12 cellular contexts compared by ENCODE assay signal in genomic region chr9:134294228-134295071, GRCh38. TPM values are rescaled to one million over a fixed set of nuclear protein-coding genes. Genes with fewer than 3 reads are reported as not detected.
A peak's percentile ranks its signal among the peaks of the same experiment; 100 is the strongest.
DNase-seq lines count a peak whose midpoint lies in the region; ATAC-seq and TF ChIP-seq lines count a peak whose summit lies in the region.
"Had no signal": no experiment of that assay in that cellular context is flagged by ENCODE, and none has a peak within 500 bp of the region (broad histone marks: within the 10 kb centered on the region; RNA-seq: fewer than 3 reads in every experiment).

No MANE protein-coding gene starts in this region.

- H3K4me3 ChIP-seq in BLaER1 (peak overlapping the region; percentile 45), heart right ventricle (peak overlapping the region in 9 of 10 donors; percentile 7 to 47 (median 37))
- no peak overlapping the region for H3K4me3 ChIP-seq in CD4-positive, alpha-beta memory T cell (ENCODE audit: low read length in 2 of 2)
- H3K4me3 ChIP-seq: cardiac muscle cell had no signal

- intact Hi-C loops in heart right ventricle (cut with DNase I): loop anchor here in 2 of 10 donors (10.0 kb wide), 1 partner anchor 120 kb away; no protein-coding TSS in a partner anchor
- intact Hi-C loops in sciatic nerve (cut with DNase I): no loop called here
- intact Hi-C loops in CD4-positive, alpha-beta memory T cell (cut with micrococcal nuclease): no loop called here

- H3K9me3 ChIP-seq in BLaER1 (no peaks in the 10 kb centered on the region), heart right ventricle (no peaks in the 10 kb centered on the region)
- no peaks in the 10 kb centered on the region for H3K9me3 ChIP-seq in CD4-positive, alpha-beta memory T cell (ENCODE audit: control insufficient read depth in 1 of 2, low read length in 2 of 2)
- H3K9me3 ChIP-seq: Caco-2 had no signal

- peak overlapping the region; percentile 94 for H3K4me2 ChIP-seq in BLaER1

- no peaks in the 10 kb centered on the region for H3K36me3 Mint-ChIP-seq in CD4-positive, alpha-beta memory T cell

- no peaks in the 10 kb centered on the region for H3K27me3 Mint-ChIP-seq in CD4-positive, alpha-beta memory T cell

- no peak overlapping the region for H3K27ac Mint-ChIP-seq in CD4-positive, alpha-beta memory T cell

- H3K27me3 ChIP-seq in BLaER1 (no peaks in the 10 kb centered on the region), heart right ventricle (peaks cover 0 to 6% (median 0%) of the 10 kb centered on the region in 7 donors)
- no peaks in the 10 kb centered on the region for H3K27me3 ChIP-seq in CD4-positive, alpha-beta memory T cell (ENCODE audit: insufficient read depth, low read length)
- H3K27me3 ChIP-seq: cardiac muscle cell had no signal

- H3K9me3 Mint-ChIP-seq in CD4-positive, alpha-beta memory T cell: peaks cover 0 to 3% (median 0%) of the 10 kb centered on the region in 8 donors

- H3K4me1 ChIP-seq in BLaER1 (peaks cover 74% of the 10 kb centered on the region), heart right ventricle (peaks cover 5 to 20% (median 16%) of the 10 kb centered on the region in 9 donors)
- no peaks in the 10 kb centered on the region for H3K4me1 ChIP-seq in CD4-positive, alpha-beta memory T cell (ENCODE audit: insufficient read depth, low read length)

- H3K4me1 Mint-ChIP-seq in CD4-positive, alpha-beta memory T cell: peaks cover 0 to 7% (median under 1%) of the 10 kb centered on the region in 4 donors

- H3K27ac ChIP-seq in BLaER1: peak overlapping the region; percentile 94
- H3K27ac ChIP-seq in heart right ventricle: peak overlapping the region in 3 of 10 donors; percentile 14 to 41 (median 35)
- no peak overlapping the region for H3K27ac ChIP-seq in CD4-positive, alpha-beta memory T cell (ENCODE audit: low read depth, low read length)
- H3K27ac ChIP-seq: cardiac muscle cell had no signal

- no peaks in the 10 kb centered on the region for H4K20me1 ChIP-seq in BLaER1

- POLR2A ChIA-PET in CD4-positive, alpha-beta memory T cell (lab: Charles Lee; ENCODE audit: partially characterized antibody): interaction anchor here (1.0 kb wide), 1 partner anchor 77 kb away, joined by 3 read pairs; no protein-coding TSS in a partner anchor

- H3K9ac ChIP-seq in BLaER1: peak overlapping the region; percentile 74

- no peak overlapping the region for H3K4me3 Mint-ChIP-seq in CD4-positive, alpha-beta memory T cell

- H3K36me3 ChIP-seq in BLaER1 (no peaks in the 10 kb centered on the region), heart right ventricle (no peaks in the 10 kb centered on the region)
- no peaks in the 10 kb centered on the region for H3K36me3 ChIP-seq in CD4-positive, alpha-beta memory T cell (ENCODE audit: insufficient read depth, low read length)
- H3K36me3 ChIP-seq: cardiac muscle cell had no signal

- WGBS in heart right ventricle, 2 donors: 58 to 77% methylated on average over 43 of the region's 43 CpGs

- CTCF ChIA-PET in CD4-positive, alpha-beta memory T cell (lab: Charles Lee; ENCODE audit: partially characterized antibody): no interaction called here

- peak; percentile 84 for ATAC-seq in SK-N-SH treated with all-trans-retinoic acid at 6 μM for 48 hours
- ATAC-seq in heart right ventricle: peak in 7 of 8 donors; percentile 31 to 87 (median 67)
- ATAC-seq in sciatic nerve: peak; percentile 88
- no peak for ATAC-seq in HG03280 (IDR thresholded peaks at IDR 0.05; ENCODE audit: unreplicated experiment)
- ATAC-seq: stimulated activated naive CD8-positive, alpha-beta T cell treated with anti-CD3 and anti-CD28 coated beads, Interleukin-15, Interleukin-2, amounts not matched to agents 100 U/mL and 50 U/mL, for 24 hours had no signal

- no peak for TF ChIP-seq CTCF in heart right ventricle (IDR thresholded peaks at IDR 0.05)

- DNase-seq in heart right ventricle (peak; percentile 30 to 61), sciatic nerve (ENCODE audit: low spot score) (no peak), NCI-H1105 (lab: John Stamatoyannopoulos, UW) (no peak)
- no peak for DNase-seq in CD4-positive, alpha-beta memory T cell
- DNase-seq in effector CD4-positive, alpha-beta T cell: no peak
- DNase-seq: Caco-2; stimulated activated naive CD8-positive, alpha-beta T cell treated with anti-CD3 and anti-CD28 coated beads, Interleukin-15, Interleukin-2, amounts not matched to agents 100 U/mL and 50 U/mL, for 24 hours; SW 1271 had no signal

TF ChIP-seq in SK-N-SH treated with all-trans-retinoic acid at 6 μM for 48 hours, 23 proteins besides CTCF, POLR2A, EP300 and RAD21:
- no peak for TF ChIP-seq ARNTL (CRISPR knock-in tag; IDR thresholded peaks at IDR 0.05; ENCODE audit: borderline replicate concordance, low read depth)
- TF ChIP-seq ZNF8 (CRISPR knock-in tag; IDR thresholded peaks at IDR 0.05): no peak
- TF ChIP-seq TOX (CRISPR knock-in tag; IDR thresholded peaks at IDR 0.05; ENCODE audit: borderline replicate concordance): no peak
- no peak for TF ChIP-seq PPARA (CRISPR knock-in tag; IDR thresholded peaks at IDR 0.05; ENCODE audit: borderline replicate concordance)
- TF ChIP-seq ESRRG (CRISPR knock-in tag; IDR thresholded peaks at IDR 0.05): no peak
- TF ChIP-seq, protein P1, sequence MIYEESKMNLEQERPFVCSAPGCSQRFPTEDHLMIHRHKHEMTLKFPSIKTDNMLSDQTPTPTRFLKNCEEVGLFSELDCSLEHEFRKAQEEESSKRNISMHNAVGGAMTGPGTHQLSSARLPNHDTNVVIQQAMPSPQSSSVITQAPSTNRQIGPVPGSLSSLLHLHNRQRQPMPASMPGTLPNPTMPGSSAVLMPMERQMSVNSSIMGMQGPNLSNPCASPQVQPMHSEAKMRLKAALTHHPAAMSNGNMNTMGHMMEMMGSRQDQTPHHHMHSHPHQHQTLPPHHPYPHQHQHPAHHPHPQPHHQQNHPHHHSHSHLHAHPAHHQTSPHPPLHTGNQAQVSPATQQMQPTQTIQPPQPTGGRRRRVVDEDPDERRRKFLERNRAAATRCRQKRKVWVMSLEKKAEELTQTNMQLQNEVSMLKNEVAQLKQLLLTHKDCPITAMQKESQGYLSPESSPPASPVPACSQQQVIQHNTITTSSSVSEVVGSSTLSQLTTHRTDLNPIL (CRISPR knock-in tag; IDR thresholded peaks at IDR 0.05; ENCODE audit: low read depth): no peak
- TF ChIP-seq, protein P2, sequence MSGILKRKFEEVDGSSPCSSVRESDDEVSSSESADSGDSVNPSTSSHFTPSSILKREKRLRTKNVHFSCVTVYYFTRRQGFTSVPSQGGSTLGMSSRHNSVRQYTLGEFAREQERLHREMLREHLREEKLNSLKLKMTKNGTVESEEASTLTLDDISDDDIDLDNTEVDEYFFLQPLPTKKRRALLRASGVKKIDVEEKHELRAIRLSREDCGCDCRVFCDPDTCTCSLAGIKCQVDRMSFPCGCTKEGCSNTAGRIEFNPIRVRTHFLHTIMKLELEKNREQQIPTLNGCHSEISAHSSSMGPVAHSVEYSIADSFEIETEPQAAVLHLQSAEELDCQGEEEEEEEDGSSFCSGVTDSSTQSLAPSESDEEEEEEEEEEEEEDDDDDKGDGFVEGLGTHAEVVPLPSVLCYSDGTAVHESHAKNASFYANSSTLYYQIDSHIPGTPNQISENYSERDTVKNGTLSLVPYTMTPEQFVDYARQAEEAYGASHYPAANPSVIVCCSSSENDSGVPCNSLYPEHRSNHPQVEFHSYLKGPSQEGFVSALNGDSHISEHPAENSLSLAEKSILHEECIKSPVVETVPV (CRISPR knock-in tag; IDR thresholded peaks at IDR 0.05): no peak
- no peak for TF ChIP-seq ZFP30 (CRISPR knock-in tag; IDR thresholded peaks at IDR 0.05)
- no peak for TF ChIP-seq ZNF70 (CRISPR knock-in tag; IDR thresholded peaks at IDR 0.05)
- TF ChIP-seq, protein P3, sequence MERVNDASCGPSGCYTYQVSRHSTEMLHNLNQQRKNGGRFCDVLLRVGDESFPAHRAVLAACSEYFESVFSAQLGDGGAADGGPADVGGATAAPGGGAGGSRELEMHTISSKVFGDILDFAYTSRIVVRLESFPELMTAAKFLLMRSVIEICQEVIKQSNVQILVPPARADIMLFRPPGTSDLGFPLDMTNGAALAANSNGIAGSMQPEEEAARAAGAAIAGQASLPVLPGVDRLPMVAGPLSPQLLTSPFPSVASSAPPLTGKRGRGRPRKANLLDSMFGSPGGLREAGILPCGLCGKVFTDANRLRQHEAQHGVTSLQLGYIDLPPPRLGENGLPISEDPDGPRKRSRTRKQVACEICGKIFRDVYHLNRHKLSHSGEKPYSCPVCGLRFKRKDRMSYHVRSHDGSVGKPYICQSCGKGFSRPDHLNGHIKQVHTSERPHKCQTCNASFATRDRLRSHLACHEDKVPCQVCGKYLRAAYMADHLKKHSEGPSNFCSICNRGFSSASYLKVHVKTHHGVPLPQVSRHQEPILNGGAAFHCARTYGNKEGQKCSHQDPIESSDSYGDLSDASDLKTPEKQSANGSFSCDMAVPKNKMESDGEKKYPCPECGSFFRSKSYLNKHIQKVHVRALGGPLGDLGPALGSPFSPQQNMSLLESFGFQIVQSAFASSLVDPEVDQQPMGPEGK (CRISPR knock-in tag; IDR thresholded peaks at IDR 0.05; ENCODE audit: borderline replicate concordance): no peak
- no peak for TF ChIP-seq BACH2 (CRISPR knock-in tag; IDR thresholded peaks at IDR 0.05; ENCODE audit: borderline replicate concordance)
- TF ChIP-seq RARB (CRISPR knock-in tag; IDR thresholded peaks at IDR 0.05): no peak

RNA-seq across cellular contexts. Expression of gene RXRA, which starts 31.8 kb away (rescaled TPM):
- total RNA-seq in heart right ventricle (10 to 100 TPM; 38.4 to 92.3 (median 43.6) TPM), sciatic nerve (78.1 TPM)
- 10 to 100 TPM; 22.6 to 39.1 TPM for polyA plus RNA-seq in heart right ventricle
- total RNA-seq in CD4-positive, alpha-beta memory T cell: 10 to 100 TPM; 11.6 to 11.9 TPM
- 1 to 10 TPM; 1.0 to 1.3 TPM for polyA plus RNA-seq in CD4-positive, alpha-beta memory T cell

Comparison
In these comparisons a context has a peak if more than half of its experiments do, and no peak if none do; other contexts are left out.
1. H3K4me3 ChIP-seq: peak in BLaER1 (single experiment) and heart right ventricle (9 of 10); none in CD4-positive, alpha-beta memory T cell (0 of 2).
2. DNase-seq: peak in heart right ventricle (2 of 2); none in sciatic nerve (single experiment), CD4-positive, alpha-beta memory T cell (0 of 5), NCI-H1105 (single experiment) and effector CD4-positive, alpha-beta T cell (single experiment).